In genomic region chr12:15163577-15163976, GRCh38 we compare ENCODE assay signal across 17 cellular contexts. TPM values are rescaled to one million over a fixed set of nuclear protein-coding genes. Genes with fewer than 3 reads are reported as not detected.
DNase-seq lines count a peak whose midpoint lies in the region; ATAC-seq, FAIRE-seq and TF ChIP-seq lines count a peak whose summit lies in the region.
"Had no signal": no experiment of that assay in that cellular context is flagged by ENCODE, and none has a peak within 500 bp of the region (broad histone marks: within the 10 kb centered on the region; RNA-seq: fewer than 3 reads in every experiment).

No MANE protein-coding gene starts in this region.

- H3K4me3 Mint-ChIP-seq in WTC11: no peak overlapping the region
- no peak overlapping the region for H3K4me3 Mint-ChIP-seq in activated naive CD4-positive, alpha-beta T cell treated with anti-CD3 and anti-CD28 coated beads, Interleukin-2, amount 10 ng/mL, durations not matched to agents 7 days and 5 days
- no peak overlapping the region for H3K4me3 Mint-ChIP-seq in glutamatergic neuron (ENCODE audit: unreplicated experiment)
- H3K4me3 Mint-ChIP-seq: CD8-positive, alpha-beta memory T cell; T-helper 1 cell treated with Interleukin-12 subunit alpha and Interleukin-12 subunit beta and Interleukin-4 antibody, amounts not matched to agents 30 μg/mL and 1 μg/mL, for 36 hours had no signal

- POLR2A ChIA-PET in WTC11 (lab: Charles Lee): no interaction called here

- H3K4me1 Mint-ChIP-seq in WTC11 (peaks cover 15% of the 10 kb centered on the region), glutamatergic neuron (ENCODE audit: low read depth, unreplicated experiment) (no peaks in the 10 kb centered on the region)
- H3K4me1 Mint-ChIP-seq in activated naive CD4-positive, alpha-beta T cell treated with anti-CD3 and anti-CD28 coated beads, Interleukin-2, amount 10 ng/mL, durations not matched to agents 7 days and 5 days: peaks cover 5% of the 10 kb centered on the region
- H3K4me1 Mint-ChIP-seq: CD8-positive, alpha-beta memory T cell had no signal

- CTCF ChIA-PET in WTC11 (lab: Charles Lee): interaction anchor here (2.1 kb wide), 1 partner anchor 57 kb away, joined by 16 read pairs; the partner anchor contains the start of gene RERG
- CTCF ChIA-PET in activated naive CD4-positive, alpha-beta T cell treated with anti-CD3 and anti-CD28 coated beads, Interleukin-2, amount 10 ng/mL, durations not matched to agents 7 days and 5 days (lab: Charles Lee): interaction anchor here (0.9 to 1.5 kb wide), 2 partner anchors 10 to 13 kb away, joined by 3 read pairs; no protein-coding TSS in a partner anchor

- intact Hi-C loops in tibial artery (cut with DNase I; ENCODE audit: low total_unique reads): no loop called here

- no peak overlapping the region for H2AFZ ChIP-seq in keratinocyte (ENCODE audit: control insufficient read depth, low read length)

- H3K4me1 ChIP-seq in keratinocyte (ENCODE audit: control insufficient read depth, extremely low read depth, insufficient read depth, low read length): peaks cover 8% of the 10 kb centered on the region
- H3K4me1 ChIP-seq in tibial artery: peaks cover 6 to 82% (median 34%) of the 10 kb centered on the region in 4 donors

- TF ChIP-seq CTCF in WTC11 (IDR thresholded peaks at IDR 0.05): no peak
- TF ChIP-seq CTCF in keratinocyte (optimal IDR thresholded peaks at IDR 0.05 in 1 of 3, IDR thresholded peaks at IDR 0.05 in 1 of 3, conservative IDR thresholded peaks at IDR 0.05 in 1 of 3; ENCODE audit: extremely low read depth in 1 of 3, insufficient read depth in 2 of 3, low read length in 3 of 3): no peak
- no peak for TF ChIP-seq CTCF in tibial artery (IDR thresholded peaks at IDR 0.05)
- no peak for TF ChIP-seq CTCF in glutamatergic neuron (IDR thresholded peaks at IDR 0.05; ENCODE audit: partially characterized antibody, unreplicated experiment)

- ATAC-seq in WTC11: peak; percentile 73
- ATAC-seq: right cardiac atrium had no signal

- H3K79me2 ChIP-seq in keratinocyte (ENCODE audit: control insufficient read depth, insufficient read depth, low read length): no peaks in the 10 kb centered on the region

- peak overlapping the region; percentile 34 for H3K4me2 ChIP-seq in keratinocyte (ENCODE audit: control insufficient read depth, extremely low read depth, insufficient read depth, low read depth, low read length)

- H3K27ac Mint-ChIP-seq in WTC11 (no peak overlapping the region), glutamatergic neuron (ENCODE audit: unreplicated experiment) (no peak overlapping the region)
- H3K27ac Mint-ChIP-seq in activated naive CD4-positive, alpha-beta T cell treated with anti-CD3 and anti-CD28 coated beads, Interleukin-2, amount 10 ng/mL, durations not matched to agents 7 days and 5 days: no peak overlapping the region
- H3K27ac Mint-ChIP-seq: CD8-positive, alpha-beta memory T cell; T-helper 1 cell treated with Interleukin-12 subunit alpha and Interleukin-12 subunit beta and Interleukin-4 antibody, amounts not matched to agents 30 μg/mL and 1 μg/mL, for 36 hours had no signal

- no peaks in the 10 kb centered on the region for H3K9me1 ChIP-seq in keratinocyte (ENCODE audit: control insufficient read depth, extremely low read depth, insufficient read depth, low read length)

- H3K27me3 ChIP-seq in keratinocyte (ENCODE audit: control insufficient read depth, extremely low read depth, insufficient read depth, low read length): peaks cover 3% of the 10 kb centered on the region
- no peaks in the 10 kb centered on the region for H3K27me3 ChIP-seq in tibial artery

- H3K36me3 Mint-ChIP-seq in WTC11: no peaks in the 10 kb centered on the region
- H3K36me3 Mint-ChIP-seq in activated naive CD4-positive, alpha-beta T cell treated with anti-CD3 and anti-CD28 coated beads, Interleukin-2, amount 10 ng/mL, durations not matched to agents 7 days and 5 days: no peaks in the 10 kb centered on the region
- H3K36me3 Mint-ChIP-seq in glutamatergic neuron (ENCODE audit: unreplicated experiment): no peaks in the 10 kb centered on the region
- H3K36me3 Mint-ChIP-seq: CD8-positive, alpha-beta memory T cell had no signal

- no peak for FAIRE-seq in keratinocyte (lab: Jason Lieb, UNC)
- FAIRE-seq: GM12892, H54 had no signal

- H3K9me3 ChIP-seq in keratinocyte (ENCODE audit: control insufficient read depth, low read depth, low read length): no peaks in the 10 kb centered on the region
- no peaks in the 10 kb centered on the region for H3K9me3 ChIP-seq in tibial artery

- H3K27ac ChIP-seq in keratinocyte (ENCODE audit: control insufficient read depth, insufficient read depth, low read length): no peak overlapping the region
- peak overlapping the region; percentile 87 for H3K27ac ChIP-seq in tibial artery

- no peaks in the 10 kb centered on the region for H4K20me1 ChIP-seq in keratinocyte (ENCODE audit: control insufficient read depth, extremely low read depth, insufficient read depth, low read length)

- H3K9me3 Mint-ChIP-seq in WTC11 (no peaks in the 10 kb centered on the region), glutamatergic neuron (ENCODE audit: unreplicated experiment) (no peaks in the 10 kb centered on the region)
- H3K9me3 Mint-ChIP-seq in activated naive CD4-positive, alpha-beta T cell treated with anti-CD3 and anti-CD28 coated beads, Interleukin-2, amount 10 ng/mL, durations not matched to agents 7 days and 5 days: no peaks in the 10 kb centered on the region
- H3K9me3 Mint-ChIP-seq: CD8-positive, alpha-beta memory T cell; T-helper 1 cell treated with Interleukin-12 subunit alpha and Interleukin-12 subunit beta and Interleukin-4 antibody, amounts not matched to agents 30 μg/mL and 1 μg/mL, for 36 hours had no signal

- H3K36me3 ChIP-seq in keratinocyte (ENCODE audit: control insufficient read depth in 2 of 2, extremely low read depth in 1 of 2, insufficient read depth in 2 of 2, low read length in 2 of 2) (no peaks in the 10 kb centered on the region), tibial artery (peaks cover 0 to 6% (median 0%) of the 10 kb centered on the region in 3 donors)

- dilution Hi-C loops in keratinocyte (cut with MboI; ENCODE audit: extremely low pct_ligation_motif_present, low sequenced_read_pairs): no loop called here

- no peak overlapping the region for H3K9ac ChIP-seq in keratinocyte (ENCODE audit: control insufficient read depth, extremely low read depth, insufficient read depth, low read length)

- no peaks in the 10 kb centered on the region for H3K27me3 Mint-ChIP-seq in WTC11 (ENCODE audit: low read depth)
- no peaks in the 10 kb centered on the region for H3K27me3 Mint-ChIP-seq in activated naive CD4-positive, alpha-beta T cell treated with anti-CD3 and anti-CD28 coated beads, Interleukin-2, amount 10 ng/mL, durations not matched to agents 7 days and 5 days
- H3K27me3 Mint-ChIP-seq in glutamatergic neuron (ENCODE audit: unreplicated experiment): peaks cover 8% of the 10 kb centered on the region

- H3K4me3 ChIP-seq in keratinocyte (ENCODE audit: control insufficient read depth in 2 of 3, extremely low read depth in 1 of 3, insufficient read depth in 2 of 3, low read depth in 1 of 3, low read length in 3 of 3) (no peak overlapping the region), tibial artery (no peak overlapping the region)

- peak; percentile 66 for DNase-seq in NCI-H2107 treated with DMSO at 0.1 percent for 48 hours (lab: John Stamatoyannopoulos, UW; ENCODE audit: unreplicated experiment)
- no peak for DNase-seq in NCI-H2107 (lab: John Stamatoyannopoulos, UW)
- no peak for DNase-seq in WTC11 (ENCODE audit: low spot score)
- DNase-seq in keratinocyte (ENCODE audit: low read depth, low spot score): no peak
- no peak for DNase-seq in tibial artery
- no peak for DNase-seq in activated naive CD4-positive, alpha-beta T cell treated with anti-CD3 and anti-CD28 coated beads, Interleukin-2, amount 10 ng/mL, durations not matched to agents 7 days and 5 days
- DNase-seq in occipital lobe (lab: John Stamatoyannopoulos, UW): no peak
- no peak for DNase-seq in glutamatergic neuron
- DNase-seq: 8988T; activated CD4-positive, CD25-positive, alpha-beta regulatory T cell; CD8-positive, alpha-beta memory T cell; right cardiac atrium; stimulated activated CD4-positive, alpha-beta T cell treated with anti-CD3 and anti-CD28 coated beads, Interleukin-1b, Interleukin-23, amount 100 ng/mL, for 48 hours had no signal

TF ChIP-seq in WTC11, 78 proteins besides CTCF, POLR2A, EP300 and RAD21 (continues in another document):
- TF ChIP-seq ZBTB21 (CRISPR knock-in tag; IDR thresholded peaks at IDR 0.05; ENCODE audit: borderline replicate concordance) (no peak), ZSCAN18 (CRISPR knock-in tag; IDR thresholded peaks at IDR 0.05) (no peak)

RNA-seq across cellular contexts. Expression of gene RERG, which starts 57.6 kb away (rescaled TPM):
- total RNA-seq in WTC11 (2021): 0.21 to 0.73 TPM (median 0.28 TPM) in 3 replicates
- not detected in 3 replicates for polyA plus RNA-seq in keratinocyte
- polyA plus RNA-seq in keratinocyte (2011; ENCODE audit: low read depth): not detected
- not detected in 2 replicates for polyA plus RNA-seq in keratinocyte (2011; cell fraction: cytosol; rRNA removed)
- polyA plus RNA-seq in keratinocyte (2011; cell fraction: nucleus; rRNA removed): not detected in 2 replicates
- not detected in 2 replicates for polyA plus RNA-seq in keratinocyte (2012; ENCODE audit: low replicate concordance)
- polyA minus RNA-seq in keratinocyte: not detected in 3 replicates
- polyA minus RNA-seq in keratinocyte (2011; cell fraction: cytosol; rRNA and poly(A)+ RNA removed): not detected
- polyA minus RNA-seq in keratinocyte (2011; cell fraction: nucleus; rRNA and poly(A)+ RNA removed): not detected in 2 replicates
- total RNA-seq in occipital lobe: 2.2 TPM
- total RNA-seq in glutamatergic neuron (ENCODE audit: unreplicated experiment): not detected
- total RNA-seq: CD8-positive, alpha-beta memory T cell; G401 had no signal
- polyA plus RNA-seq: CD8-positive, alpha-beta memory T cell had no signal
